15 cellular contexts compared by ENCODE assay signal in genomic region chr11:58127350-58127749, GRCh38. TPM values are rescaled to one million over a fixed set of nuclear protein-coding genes. Genes with fewer than 3 reads are reported as not detected.
DNase-seq lines count a peak whose midpoint lies in the region; ATAC-seq and TF ChIP-seq lines count a peak whose summit lies in the region.
"Had no signal": no experiment of that assay in that cellular context is flagged by ENCODE, and none has a peak within 500 bp of the region (broad histone marks: within the 10 kb centered on the region; RNA-seq: fewer than 3 reads in every experiment).

No MANE protein-coding gene starts in this region.

- no peaks in the 10 kb centered on the region for H3K79me2 ChIP-seq in osteoblast (ENCODE audit: insufficient read depth, low read length)

- H3K9me3 ChIP-seq in osteoblast (ENCODE audit: low read depth, low read length), result no peaks in the 10 kb centered on the region
- H3K9me3 ChIP-seq: BLaER1 had no signal

- intact Hi-C loops in cardiac septum (cut with DNase I), result no loop called here

- H3K27ac ChIP-seq in osteoblast (ENCODE audit: low read depth, low read length), result no peak overlapping the region
- H3K27ac ChIP-seq: BLaER1 had no signal

- no peak overlapping the region for H3K4me2 ChIP-seq in osteoblast (ENCODE audit: insufficient read depth, low read length)
- H3K4me2 ChIP-seq: BLaER1 had no signal

- no peak overlapping the region for H2AFZ ChIP-seq in osteoblast (ENCODE audit: low read length)

- no peaks in the 10 kb centered on the region for H4K20me1 ChIP-seq in osteoblast (ENCODE audit: insufficient read depth, low read length)
- H4K20me1 ChIP-seq: BLaER1 had no signal

- H3K36me3 ChIP-seq in osteoblast (ENCODE audit: insufficient read depth, low read length), result no peaks in the 10 kb centered on the region
- H3K36me3 ChIP-seq: BLaER1 had no signal

- no peak for ATAC-seq in HG02623 (IDR thresholded peaks at IDR 0.05; ENCODE audit: unreplicated experiment)
- ATAC-seq: HCT116 had no signal

- no peak for TF ChIP-seq CTCF in osteoblast (IDR thresholded peaks at IDR 0.05; ENCODE audit: extremely low read depth, low read depth, low read length)

- no peaks in the 10 kb centered on the region for H3K27me3 ChIP-seq in osteoblast (ENCODE audit: insufficient read depth, low read length)
- H3K27me3 ChIP-seq: BLaER1 had no signal

- DNase-seq in EL (peak; percentile 12), NCI-H226 (peak; percentile 76), islet precursor cell (peak; percentile 60), osteoblast (ENCODE audit: insufficient read length, low spot score, missing footprints) (peak; percentile 2), cardiac septum (ENCODE audit: low spot score) (no peak), NCI-H2227 treated with DMSO at 0.1 percent for 48 hours (lab: John Stamatoyannopoulos, UW) (no peak), T-helper 2 cell (no peak)
- DNase-seq: 8988T, AML-193, GDM1 had no signal

- no peak overlapping the region for H3K4me3 ChIP-seq in osteoblast (ENCODE audit: insufficient read depth, low read length)
- H3K4me3 ChIP-seq: BLaER1 had no signal

- no peaks in the 10 kb centered on the region for H3K4me1 ChIP-seq in osteoblast (ENCODE audit: insufficient read depth, low read length)
- H3K4me1 ChIP-seq: BLaER1 had no signal

RNA-seq across cellular contexts. Expression of gene OR9I1, which starts 2.0 kb away (rescaled TPM):
- total RNA-seq in osteoblast, result not detected in 2 replicates
- total RNA-seq in cardiac septum, result not detected
- total RNA-seq: Daoy, HT1080 had no signal

Comparison
In these comparisons a context has a peak if more than half of its experiments do, and no peak if none do; other contexts are left out.
1. DNase-seq: peak in EL (single experiment), NCI-H226 (single experiment), islet precursor cell (single experiment) and osteoblast (single experiment); none in cardiac septum (single experiment), NCI-H2227 treated with DMSO at 0.1 percent for 48 hours (single experiment) and T-helper 2 cell (0 of 5).